ENCODE assay signal across 11 cellular contexts in the genomic region with DNA sequence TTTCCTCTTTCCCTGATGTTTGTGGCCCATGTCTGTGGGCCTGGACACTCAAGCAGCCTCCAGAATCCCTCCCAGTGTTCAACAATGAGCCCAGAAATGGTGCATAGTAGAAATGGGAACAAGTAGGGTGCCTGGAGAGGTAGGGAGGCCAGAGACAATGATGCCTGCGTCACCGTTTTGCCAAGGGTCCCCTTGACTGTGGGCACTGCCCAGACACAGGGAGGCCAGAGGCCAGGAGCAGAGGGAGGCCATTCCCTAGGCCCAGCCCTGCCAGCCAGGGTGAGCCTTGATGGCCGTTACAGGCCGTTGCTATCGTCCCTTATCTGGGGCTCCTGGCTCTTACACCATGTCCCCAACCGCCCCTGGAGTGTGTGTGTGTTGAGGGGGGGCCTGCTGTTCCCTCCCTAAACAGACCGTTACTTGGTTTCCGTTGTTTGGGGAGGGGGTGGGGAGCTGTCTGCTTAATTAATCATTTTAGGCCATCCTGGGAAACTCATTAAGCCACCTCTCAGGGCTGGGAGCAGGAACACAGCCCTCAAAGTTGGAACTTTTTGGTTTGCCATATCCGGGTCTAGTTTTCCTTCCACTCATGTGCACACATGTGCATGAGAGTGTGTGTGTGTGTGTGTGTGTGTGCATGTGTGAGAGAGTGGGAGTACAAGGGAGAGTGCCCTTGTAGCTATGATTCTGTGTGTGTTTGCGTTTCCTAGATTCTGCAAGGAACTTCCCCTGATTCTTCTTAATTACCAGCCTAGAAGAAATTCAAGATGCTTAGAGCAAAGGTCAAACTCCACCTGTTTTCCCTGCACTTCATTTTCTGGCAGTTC.
A peak's percentile ranks its signal among the peaks of the same experiment; 100 is the strongest.
DNase-seq lines count a peak whose midpoint lies in the region; ATAC-seq and TF ChIP-seq lines count a peak whose summit lies in the region.
"Had no signal": no experiment of that assay in that cellular context is flagged by ENCODE, and none has a peak within 500 bp of the region (broad histone marks: within the 10 kb centered on the region; RNA-seq: fewer than 3 reads in every experiment).

No MANE protein-coding gene starts in this region.

- H3K4me1 Mint-ChIP-seq in MCF 10A (ENCODE audit: insufficient read depth, unreplicated experiment) (peaks cover 32% of the 10 kb centered on the region), neural progenitor cell (peaks cover 89% of the 10 kb centered on the region)
- no peaks in the 10 kb centered on the region for H3K4me1 Mint-ChIP-seq in CD4-positive, alpha-beta T cell (ENCODE audit: low read depth)

- H3K9ac ChIP-seq in neural progenitor cell, result no peak overlapping the region

- no peaks in the 10 kb centered on the region for H4K20me1 ChIP-seq in neural progenitor cell (ENCODE audit: low read depth)

- no peaks in the 10 kb centered on the region for H3K36me3 Mint-ChIP-seq in MCF 10A (ENCODE audit: insufficient read depth, unreplicated experiment)
- H3K36me3 Mint-ChIP-seq in neural progenitor cell, result no peaks in the 10 kb centered on the region
- no peaks in the 10 kb centered on the region for H3K36me3 Mint-ChIP-seq in CD4-positive, alpha-beta T cell (ENCODE audit: low read depth)

- H3K9me3 Mint-ChIP-seq in MCF 10A (ENCODE audit: unreplicated experiment), result no peaks in the 10 kb centered on the region
- no peaks in the 10 kb centered on the region for H3K9me3 Mint-ChIP-seq in neural progenitor cell
- no peaks in the 10 kb centered on the region for H3K9me3 Mint-ChIP-seq in CD4-positive, alpha-beta T cell
- H3K9me3 Mint-ChIP-seq: dendritic cell treated with granulocyte-macrophage colony-stimulating factor and Interleukin-4, amounts not matched to agents 40 ng/mL and 50 ng/mL, for 4 days had no signal

- BruUV-seq in MCF 10A (replicated peaks; lab: Mats Ljungman, UMichigan), result no TSS peak

- 33 to 44% methylated on average over 10 of the region's 10 CpGs for WGBS in esophagus, 2 donors

- TF ChIP-seq CTCF in breast epithelium (IDR thresholded peaks at IDR 0.05) (no peak), MCF 10A (IDR thresholded peaks at IDR 0.05; ENCODE audit: unreplicated experiment) (no peak), neural progenitor cell (IDR thresholded peaks at IDR 0.05) (no peak)
- TF ChIP-seq CTCF in CD4-positive, alpha-beta T cell (IDR thresholded peaks at IDR 0.05), result no peak

- H3K4me1 ChIP-seq in breast epithelium (peaks cover 59 to 86% of the 10 kb centered on the region in 2 donors), esophagus (ENCODE audit: control insufficient read depth in 2 of 2, insufficient read depth in 2 of 2, low read length in 1 of 2) (peaks cover 35 to 52% of the 10 kb centered on the region in 2 donors), neural progenitor cell (peaks cover 94% of the 10 kb centered on the region)

- H3K36me3 ChIP-seq in breast epithelium (no peaks in the 10 kb centered on the region), esophagus (ENCODE audit: control insufficient read depth in 2 of 2, insufficient read depth in 2 of 2, low read length in 1 of 2) (no peaks in the 10 kb centered on the region), neural progenitor cell (no peaks in the 10 kb centered on the region)

- H3F3A ChIP-seq in neural progenitor cell (ENCODE audit: low read depth), result peaks cover 98% of the 10 kb centered on the region

- H3K79me2 ChIP-seq in neural progenitor cell (ENCODE audit: low read depth), result no peaks in the 10 kb centered on the region

- no peak overlapping the region for H3K27ac Mint-ChIP-seq in MCF 10A (ENCODE audit: low read depth, unreplicated experiment)
- peak overlapping the region; percentile 98 for H3K27ac Mint-ChIP-seq in neural progenitor cell
- H3K27ac Mint-ChIP-seq in CD4-positive, alpha-beta T cell, result no peak overlapping the region
- H3K27ac Mint-ChIP-seq: dendritic cell treated with granulocyte-macrophage colony-stimulating factor and Interleukin-4, amounts not matched to agents 40 ng/mL and 50 ng/mL, for 4 days had no signal

- no peaks in the 10 kb centered on the region for H3K27me3 ChIP-seq in breast epithelium
- no peaks in the 10 kb centered on the region for H3K27me3 ChIP-seq in esophagus (ENCODE audit: control insufficient read depth in 1 of 2, insufficient read depth in 2 of 2, low read length in 2 of 2)
- H3K27me3 ChIP-seq in neural progenitor cell, result no peaks in the 10 kb centered on the region
- no peaks in the 10 kb centered on the region for H3K27me3 ChIP-seq in CD4-positive, alpha-beta T cell (ENCODE audit: control insufficient read depth, insufficient read depth, low read length)

- H3K4me2 ChIP-seq in neural progenitor cell, result peak overlapping the region; percentile 21

- intact Hi-C loops in breast epithelium (cut with DNase I; ENCODE audit: low total_unique reads), result loop anchor here (10.0 kb wide), 1 partner anchor 53 kb away; no protein-coding TSS in a partner anchor
- intact Hi-C loops in MCF 10A (cut with micrococcal nuclease), result loop anchor here (5.0 kb wide), 1 partner anchor 70 kb away; no protein-coding TSS in a partner anchor
- intact Hi-C loops in CD4-positive, alpha-beta T cell (cut with DNase I, micrococcal nuclease), result no loop called here

- no peak overlapping the region for H2AFZ ChIP-seq in neural progenitor cell (replicated peaks)

- H3K9me3 ChIP-seq in breast epithelium (no peaks in the 10 kb centered on the region), esophagus (ENCODE audit: control insufficient read depth in 2 of 2, insufficient read depth in 1 of 2, low read depth in 1 of 2, low read length in 1 of 2) (no peaks in the 10 kb centered on the region), neural progenitor cell (ENCODE audit: low read depth) (no peaks in the 10 kb centered on the region)
- H3K9me3 ChIP-seq in CD4-positive, alpha-beta T cell (ENCODE audit: control insufficient read depth, low read length), result no peaks in the 10 kb centered on the region

- POLR2A ChIA-PET in MCF 10A (lab: Yijun Ruan, JAX), result interaction anchor here (0.6 kb wide), 1 partner anchor 514 kb away, joined by 5 read pairs; no protein-coding TSS in a partner anchor
- POLR2A ChIA-PET in CD4-positive, alpha-beta T cell (lab: Charles Lee), result no interaction called here

- H3K27ac ChIP-seq in breast epithelium, result peak overlapping the region; percentile 91 to 96
- H3K27ac ChIP-seq in esophagus (ENCODE audit: low read depth in 2 of 2, low read length in 1 of 2), result peak overlapping the region; percentile 80 to 94
- peak overlapping the region; percentile 74 for H3K27ac ChIP-seq in neural progenitor cell
- H3K27ac ChIP-seq in CD4-positive, alpha-beta T cell (ENCODE audit: low read depth, low read length), result no peak overlapping the region
- H3K27ac ChIP-seq: SK-N-MC had no signal

- H3K4me3 Mint-ChIP-seq in MCF 10A (ENCODE audit: unreplicated experiment), result no peak overlapping the region
- H3K4me3 Mint-ChIP-seq in neural progenitor cell, result no peak overlapping the region
- no peak overlapping the region for H3K4me3 Mint-ChIP-seq in CD4-positive, alpha-beta T cell
- H3K4me3 Mint-ChIP-seq: dendritic cell treated with granulocyte-macrophage colony-stimulating factor and Interleukin-4, amounts not matched to agents 40 ng/mL and 50 ng/mL, for 4 days had no signal

- H3K4me3 ChIP-seq in breast epithelium (no peak overlapping the region), esophagus (ENCODE audit: low read depth in 1 of 2, low read length in 2 of 2) (no peak overlapping the region), neural progenitor cell (no peak overlapping the region)
- H3K4me3 ChIP-seq: SK-N-MC had no signal

- DNase-seq in breast epithelium (ENCODE audit: low spot score in 2 of 2) (no peak), MCF 10A (ENCODE audit: unreplicated experiment) (no peak), neural progenitor cell (ENCODE audit: low spot score) (peak; percentile 18), NCI-H1694 (lab: John Stamatoyannopoulos, UW) (no peak), activated T-cell treated with anti-CD3 and anti-CD28 coated beads for 4 hours (no peak)
- DNase-seq in CD4-positive, alpha-beta T cell, result no peak
- DNase-seq: kidney glomerular epithelial cell had no signal

- no peaks in the 10 kb centered on the region for H3K27me3 Mint-ChIP-seq in MCF 10A (ENCODE audit: insufficient read depth, unreplicated experiment)
- H3K27me3 Mint-ChIP-seq in neural progenitor cell (ENCODE audit: insufficient read depth, low read depth), result peaks cover 9% of the 10 kb centered on the region
- H3K27me3 Mint-ChIP-seq in CD4-positive, alpha-beta T cell, result no peaks in the 10 kb centered on the region

- TF ChIP-seq POLR2A in breast epithelium (IDR thresholded peaks at IDR 0.05), result no peak

- ATAC-seq in GM21529 (IDR thresholded peaks at IDR 0.05; ENCODE audit: unreplicated experiment), result no peak
- ATAC-seq in CD4-positive, alpha-beta T cell (ENCODE audit: poor library complexity), result no peak

- CTCF ChIA-PET in MCF 10A (lab: Yijun Ruan, JAX), result interaction anchor here (0.7 to 1.2 kb wide), 2 partner anchors 92 to 302 kb away, joined by 3 read pairs; no protein-coding TSS in a partner anchor
- CTCF ChIA-PET in CD4-positive, alpha-beta T cell (lab: Charles Lee), result no interaction called here

Comparison
In these comparisons a context has a peak if more than half of its experiments do, and no peak if none do; other contexts are left out.
1. intact Hi-C loops: an anchor here in breast epithelium (10.0 kb wide) and MCF 10A (5.0 kb wide); none called in CD4-positive, alpha-beta T cell.